Comparison of ENCODE assay signal across 16 cellular contexts in genomic region chr3:182886497-182886896, GRCh38.
DNase-seq lines count a peak whose midpoint lies in the region; ATAC-seq and TF ChIP-seq lines count a peak whose summit lies in the region.
"Had no signal": no experiment of that assay in that cellular context is flagged by ENCODE, and none has a peak within 500 bp of the region (broad histone marks: within the 10 kb centered on the region; RNA-seq: fewer than 3 reads in every experiment).

No MANE protein-coding gene starts in this region.

- no peak for DNase-seq in activated T-cell treated with anti-CD3 and anti-CD28 coated beads, Interleukin-2, amount 50 U/mL, for 24 hours
- no peak for DNase-seq in activated T-cell treated with anti-CD3 and anti-CD28 coated beads, Interleukin-2, amount 50 U/mL, for 48 hours
- DNase-seq in RKO (ENCODE audit: low spot score) = peak; percentile 4
- peak; percentile 25 for DNase-seq in choroid plexus epithelial cell (ENCODE audit: low read depth)
- DNase-seq in stimulated activated effector memory CD8-positive, alpha-beta T cell treated with anti-CD3 and anti-CD28 coated beads, Interleukin-12 subunit alpha, Interleukin-12 subunit beta, amount 100 ng/mL, for 72 hours (ENCODE audit: low spot score in 2 of 2) = no peak
- DNase-seq in AG08396 (ENCODE audit: low spot score) = no peak
- no peak for DNase-seq in Right ventricle myocardium inferior (ENCODE audit: missing footprints)
- DNase-seq: DMS 273 treated with DMSO at 0.1 percent for 48 hours, H9, NCI-H187, NCI-H2107, NCI-H510A, SW 1271 had no signal

- H3K36me3 ChIP-seq in skeletal muscle satellite cell (ENCODE audit: insufficient read depth, low read length) = peaks cover 22% of the 10 kb centered on the region

- H3K4me3 Mint-ChIP-seq in activated T-cell treated with anti-CD3 and anti-CD28 coated beads, Interleukin-2, amount 50 U/mL, for 24 hours = no peak overlapping the region
- H3K4me3 Mint-ChIP-seq in stimulated activated effector memory CD8-positive, alpha-beta T cell treated with anti-CD3 and anti-CD28 coated beads, Interleukin-12 subunit alpha, Interleukin-12 subunit beta, amount 100 ng/mL, for 72 hours = no peak overlapping the region
- H3K4me3 Mint-ChIP-seq: B cell, H9 had no signal

- peak overlapping the region; percentile 57 for H3K27ac Mint-ChIP-seq in activated T-cell treated with anti-CD3 and anti-CD28 coated beads, Interleukin-2, amount 50 U/mL, for 24 hours
- no peak overlapping the region for H3K27ac Mint-ChIP-seq in stimulated activated effector memory CD8-positive, alpha-beta T cell treated with anti-CD3 and anti-CD28 coated beads, Interleukin-12 subunit alpha, Interleukin-12 subunit beta, amount 100 ng/mL, for 72 hours
- H3K27ac Mint-ChIP-seq: B cell, H9 had no signal

- no peak for ATAC-seq in stimulated activated effector memory CD8-positive, alpha-beta T cell treated with anti-CD3 and anti-CD28 coated beads, Interleukin-12 subunit alpha, Interleukin-12 subunit beta, amount 100 ng/mL, for 72 hours
- ATAC-seq in Right ventricle myocardium inferior = no peak
- ATAC-seq: GM12878 had no signal

- H3K27me3 ChIP-seq in skeletal muscle satellite cell (ENCODE audit: control insufficient read depth, insufficient read depth, low read length) = no peaks in the 10 kb centered on the region

- intact Hi-C loops in Right ventricle myocardium inferior (cut with DNase I) = no loop called here

- H3K9ac ChIP-seq in skeletal muscle satellite cell (ENCODE audit: low read depth, low read length) = no peak overlapping the region

- H3K4me2 ChIP-seq in skeletal muscle satellite cell (ENCODE audit: low read length) = peak overlapping the region; percentile 43

- H3K9me3 ChIP-seq in skeletal muscle satellite cell (replicated peaks; ENCODE audit: low read length) = no peaks in the 10 kb centered on the region

- TF ChIP-seq CTCF in choroid plexus epithelial cell (conservative IDR thresholded peaks at IDR 0.05; ENCODE audit: low read depth, low read length) = no peak

- H3K9me3 Mint-ChIP-seq in activated T-cell treated with anti-CD3 and anti-CD28 coated beads, Interleukin-2, amount 50 U/mL, for 24 hours = no peaks in the 10 kb centered on the region
- no peaks in the 10 kb centered on the region for H3K9me3 Mint-ChIP-seq in stimulated activated effector memory CD8-positive, alpha-beta T cell treated with anti-CD3 and anti-CD28 coated beads, Interleukin-12 subunit alpha, Interleukin-12 subunit beta, amount 100 ng/mL, for 72 hours
- H3K9me3 Mint-ChIP-seq: H9 had no signal

- H3K4me1 Mint-ChIP-seq in activated T-cell treated with anti-CD3 and anti-CD28 coated beads, Interleukin-2, amount 50 U/mL, for 24 hours (ENCODE audit: low read depth) = no peaks in the 10 kb centered on the region
- no peaks in the 10 kb centered on the region for H3K4me1 Mint-ChIP-seq in stimulated activated effector memory CD8-positive, alpha-beta T cell treated with anti-CD3 and anti-CD28 coated beads, Interleukin-12 subunit alpha, Interleukin-12 subunit beta, amount 100 ng/mL, for 72 hours
- H3K4me1 Mint-ChIP-seq: B cell had no signal

- H3K4me1 ChIP-seq in skeletal muscle satellite cell (ENCODE audit: control insufficient read depth, insufficient read depth, low read length) = peaks cover 31% of the 10 kb centered on the region

- H3K4me3 ChIP-seq in choroid plexus epithelial cell (ENCODE audit: low read depth, low read length) (no peak overlapping the region), skeletal muscle satellite cell (ENCODE audit: low read length) (no peak overlapping the region)
- H3K4me3 ChIP-seq: GM12878 had no signal

- H3K36me3 Mint-ChIP-seq in activated T-cell treated with anti-CD3 and anti-CD28 coated beads, Interleukin-2, amount 50 U/mL, for 24 hours (ENCODE audit: low read depth) = peaks cover 69% of the 10 kb centered on the region
- peaks cover 92% of the 10 kb centered on the region for H3K36me3 Mint-ChIP-seq in stimulated activated effector memory CD8-positive, alpha-beta T cell treated with anti-CD3 and anti-CD28 coated beads, Interleukin-12 subunit alpha, Interleukin-12 subunit beta, amount 100 ng/mL, for 72 hours

- H3K27me3 Mint-ChIP-seq in activated T-cell treated with anti-CD3 and anti-CD28 coated beads, Interleukin-2, amount 50 U/mL, for 24 hours = no peaks in the 10 kb centered on the region
- H3K27me3 Mint-ChIP-seq: B cell had no signal

Comparison
In these comparisons a context has a peak if more than half of its experiments do, and no peak if none do; other contexts are left out.
1. DNase-seq: peak in RKO (single experiment) and choroid plexus epithelial cell (single experiment); none in activated T-cell treated with anti-CD3 and anti-CD28 coated beads, Interleukin-2, amount 50 U/mL, for 24 hours (single experiment), activated T-cell treated with anti-CD3 and anti-CD28 coated beads, Interleukin-2, amount 50 U/mL, for 48 hours (0 of 2), stimulated activated effector memory CD8-positive, alpha-beta T cell treated with anti-CD3 and anti-CD28 coated beads, Interleukin-12 subunit alpha, Interleukin-12 subunit beta, amount 100 ng/mL, for 72 hours (0 of 2), AG08396 (single experiment) and Right ventricle myocardium inferior (single experiment).